1 cellular context compared by ENCODE assay signal in genomic region chr10:127485153-127485857, GRCh38.
TF ChIP-seq lines count a peak whose summit lies in the region.

No MANE protein-coding gene starts in this region.

TF ChIP-seq in SK-N-SH, 30 proteins besides CTCF, POLR2A, EP300 and RAD21 (continued from another document):
- TF ChIP-seq REST (IDR thresholded peaks at IDR 0.05; ENCODE audit: low read depth, low read length) (peak; percentile 81), JUND (IDR thresholded peaks at IDR 0.05) (no peak)
